ENCODE assay signal across 12 cellular contexts in the genomic region with DNA sequence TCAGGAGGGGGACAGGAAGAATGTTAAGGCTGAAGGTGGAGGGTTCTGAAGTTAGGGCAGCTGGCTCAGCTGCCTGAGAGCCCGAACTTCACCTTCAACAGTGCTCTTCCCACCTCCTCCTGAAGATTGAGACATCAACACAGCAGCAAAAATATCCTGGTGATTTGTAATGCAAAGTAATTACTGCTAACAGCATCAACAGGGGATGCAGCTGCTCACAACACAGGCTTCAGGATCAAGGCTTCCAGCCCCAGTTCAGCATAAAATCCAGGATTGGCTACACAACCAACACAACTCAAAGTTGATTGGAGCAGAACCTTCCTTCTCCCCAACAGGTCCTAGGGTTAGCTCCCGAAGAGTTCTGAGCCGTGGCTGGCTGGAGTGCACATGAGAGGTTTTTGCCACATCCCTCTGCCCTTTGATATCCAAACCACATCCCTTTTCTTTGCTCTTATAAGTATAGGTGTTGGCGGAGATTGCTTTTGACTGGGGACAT.
DNase-seq lines count a peak whose midpoint lies in the region; ATAC-seq, FAIRE-seq and TF ChIP-seq lines count a peak whose summit lies in the region.
"Had no signal": no experiment of that assay in that cellular context is flagged by ENCODE, and none has a peak within 500 bp of the region (broad histone marks: within the 10 kb centered on the region; RNA-seq: fewer than 3 reads in every experiment).

No MANE protein-coding gene starts in this region.

- no peaks in the 10 kb centered on the region for H3K9me3 Mint-ChIP-seq in astrocyte (ENCODE audit: unreplicated experiment)
- H3K9me3 Mint-ChIP-seq: neural progenitor cell had no signal

- no peak for DNase-seq in AG04449 (ENCODE audit: low read depth, low spot score)
- DNase-seq in astrocyte (ENCODE audit: low read depth): no peak
- no peak for DNase-seq in mucosa of descending colon
- DNase-seq in NCI-H1092 (lab: John Stamatoyannopoulos, UW): no peak
- no peak for DNase-seq in NCI-H1694 (lab: John Stamatoyannopoulos, UW)
- DNase-seq: activated CD8-positive, alpha-beta memory T cell treated with anti-CD3 and anti-CD28 coated beads for 24 hours; left colon; stimulated activated CD4-positive, alpha-beta T cell treated with anti-CD3 and anti-CD28 coated beads, Interleukin-15, amount 100 ng/mL, for 24 hours had no signal

- H3K9me3 ChIP-seq in HUES48 (ENCODE audit: control insufficient read depth, insufficient read depth, low read length) (no peaks in the 10 kb centered on the region), astrocyte (ENCODE audit: insufficient read depth, low read depth, low read length) (no peaks in the 10 kb centered on the region), mucosa of descending colon (no peaks in the 10 kb centered on the region)

- FAIRE-seq in astrocyte (lab: Jason Lieb, UNC): no peak

- H2AFZ ChIP-seq in astrocyte (ENCODE audit: low read depth, low read length): no peak overlapping the region
- H2AFZ ChIP-seq: neural progenitor cell had no signal

- no peaks in the 10 kb centered on the region for H3K27me3 Mint-ChIP-seq in astrocyte (ENCODE audit: low read depth, unreplicated experiment)

- peaks cover 11% of the 10 kb centered on the region for H3K4me1 ChIP-seq in HUES48 (ENCODE audit: control insufficient read depth, insufficient read depth, low read length)
- H3K4me1 ChIP-seq in astrocyte (ENCODE audit: insufficient read depth, low read length): peaks cover 38% of the 10 kb centered on the region
- no peaks in the 10 kb centered on the region for H3K4me1 ChIP-seq in mucosa of descending colon (ENCODE audit: low read depth)
- H3K4me1 ChIP-seq: neural progenitor cell had no signal

- TF ChIP-seq CTCF in AG04449 (IDR thresholded peaks at IDR 0.05; ENCODE audit: insufficient read depth, low read length, missing control alignments): no peak
- no peak for TF ChIP-seq CTCF in astrocyte (IDR thresholded peaks at IDR 0.05; ENCODE audit: insufficient read depth, low read depth, low read length)
- TF ChIP-seq CTCF in mucosa of descending colon (IDR thresholded peaks at IDR 0.05): no peak

- no peaks in the 10 kb centered on the region for H3K79me2 ChIP-seq in astrocyte (ENCODE audit: insufficient read depth, low read length)

- peak overlapping the region; percentile 47 for H3K4me3 ChIP-seq in AG04449 (ENCODE audit: low read depth, low read length)
- no peak overlapping the region for H3K4me3 ChIP-seq in HUES48 (ENCODE audit: low read depth, low read length)
- no peak overlapping the region for H3K4me3 ChIP-seq in astrocyte (ENCODE audit: insufficient read depth, low read depth, low read length)
- no peak overlapping the region for H3K4me3 ChIP-seq in mucosa of descending colon
- H3K4me3 ChIP-seq: neural progenitor cell had no signal

- H3K27ac Mint-ChIP-seq in astrocyte (ENCODE audit: unreplicated experiment): peak overlapping the region; percentile 8
- H3K27ac Mint-ChIP-seq: neural progenitor cell had no signal

- H3K27ac ChIP-seq in HUES48 (ENCODE audit: low read depth, low read length): peak overlapping the region; percentile 30
- H3K27ac ChIP-seq in astrocyte (ENCODE audit: low read depth, low read length): no peak overlapping the region
- H3K27ac ChIP-seq: neural progenitor cell had no signal

- no peak overlapping the region for H3K9ac ChIP-seq in HUES48 (ENCODE audit: low read depth, low read length)
- no peak overlapping the region for H3K9ac ChIP-seq in astrocyte (ENCODE audit: low read length)
- H3K9ac ChIP-seq: neural progenitor cell had no signal

- intact Hi-C loops in mucosa of descending colon (cut with DNase I, micrococcal nuclease): no loop called here

- CTCF ChIA-PET in AG04449 (lab: Yijun Ruan, JAX): interaction anchor here (1.3 to 1.5 kb wide), 4 partner anchors 12 to 68 kb away, joined by 3 to 4 read pairs (median 4); no protein-coding TSS in a partner anchor

- peak overlapping the region; percentile 79 for H3K4me3 Mint-ChIP-seq in astrocyte (ENCODE audit: unreplicated experiment)
- H3K4me3 Mint-ChIP-seq: neural progenitor cell had no signal

- H3K27me3 ChIP-seq in HUES48 (ENCODE audit: control insufficient read depth, insufficient read depth, low read length) (no peaks in the 10 kb centered on the region), astrocyte (ENCODE audit: insufficient read depth, low read length) (no peaks in the 10 kb centered on the region)
- H3K27me3 ChIP-seq: neural progenitor cell had no signal

- H3K4me2 ChIP-seq in astrocyte (ENCODE audit: low read length): no peak overlapping the region
- H3K4me2 ChIP-seq: neural progenitor cell had no signal

- POLR2A ChIA-PET in AG04449 (lab: Yijun Ruan, JAX): interaction anchor here (1.8 kb wide), 1 partner anchor 13 kb away, joined by 5 read pairs; no protein-coding TSS in a partner anchor

- no peaks in the 10 kb centered on the region for H3K36me3 ChIP-seq in HUES48 (ENCODE audit: control insufficient read depth, insufficient read depth, low read length)
- no peaks in the 10 kb centered on the region for H3K36me3 ChIP-seq in astrocyte (ENCODE audit: insufficient read depth, low read length)
- H3K36me3 ChIP-seq in mucosa of descending colon (ENCODE audit: low read depth): no peaks in the 10 kb centered on the region
- H3K36me3 ChIP-seq: neural progenitor cell had no signal

- no peaks in the 10 kb centered on the region for H4K20me1 ChIP-seq in astrocyte (ENCODE audit: insufficient read depth, low read length)

- H3K4me1 Mint-ChIP-seq in astrocyte (ENCODE audit: low read depth, unreplicated experiment): peaks cover 56% of the 10 kb centered on the region

- peak; percentile 7 for ATAC-seq in mucosa of descending colon
- no peak for ATAC-seq in HG03521 (IDR thresholded peaks at IDR 0.05; ENCODE audit: unreplicated experiment)
- ATAC-seq in GM19035 (IDR thresholded peaks at IDR 0.05; ENCODE audit: unreplicated experiment): no peak
- ATAC-seq: left colon had no signal

- peaks cover 5% of the 10 kb centered on the region for H3K36me3 Mint-ChIP-seq in astrocyte (ENCODE audit: low read depth, unreplicated experiment)
- H3K36me3 Mint-ChIP-seq: neural progenitor cell had no signal
